Comparison of ENCODE assay signal across 26 cellular contexts in the genomic region with DNA sequence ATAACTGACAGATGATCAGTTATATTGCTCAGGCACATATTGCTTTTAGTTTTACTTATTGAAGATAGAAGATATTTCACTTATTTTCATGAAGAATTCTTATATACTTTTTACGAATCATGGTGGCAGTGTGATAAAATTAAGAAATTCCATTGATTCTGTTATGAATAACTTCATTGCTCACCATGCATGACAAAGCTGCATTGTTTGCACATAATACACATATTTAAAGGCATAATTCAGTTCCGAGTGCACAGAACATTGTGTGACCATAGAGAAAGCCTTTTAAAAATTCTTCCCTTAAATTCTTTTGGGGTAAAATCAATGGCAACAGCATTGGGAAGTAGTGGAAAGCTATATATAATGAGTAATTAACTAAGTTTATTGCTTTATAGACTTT.
"Had no signal": no experiment of that assay in that cellular context is flagged by ENCODE, and none has a peak within 500 bp of the region (broad histone marks: within the 10 kb centered on the region; RNA-seq: fewer than 3 reads in every experiment).

No MANE protein-coding gene starts in this region.

- H3K9ac ChIP-seq: neural progenitor cell had no signal

- H3K4me1 ChIP-seq: body of pancreas, left lung, lower lobe of right lung, neural progenitor cell, spleen had no signal

- H3K27ac Mint-ChIP-seq: activated CD4-positive, alpha-beta T cell treated with anti-CD3 and anti-CD28 coated beads for 36 hours; activated naive CD4-positive, alpha-beta T cell treated with anti-CD3 and anti-CD28 coated beads, Interleukin-2, amount 50 U/mL, for 72 hours; activated T-cell treated with anti-CD3 and anti-CD28 coated beads, Interleukin-2, amount 50 U/mL, for 72 hours; endodermal cell; natural killer cell; neural progenitor cell; stimulated activated naive CD8-positive, alpha-beta T cell treated with anti-CD3 and anti-CD28 coated beads, Interleukin-15, Interleukin-2, amounts not matched to agents 100 ng/mL and 50 ng/mL, for 24 hours; T-helper 2 cell treated with Interferon-gamma antibody and Interleukin-4, amounts not matched to agents 5 μg/mL and 100 μg/mL, for 36 hours had no signal

- H3K36me3 Mint-ChIP-seq: activated naive CD4-positive, alpha-beta T cell treated with anti-CD3 and anti-CD28 coated beads, Interleukin-2, amount 50 U/mL, for 72 hours; natural killer cell; neural progenitor cell had no signal

- H3K4me1 Mint-ChIP-seq: activated CD4-positive, alpha-beta T cell treated with anti-CD3 and anti-CD28 coated beads for 36 hours; natural killer cell; neural progenitor cell had no signal

- H3K4me3 ChIP-seq: body of pancreas, heart left ventricle, left lung, lower lobe of right lung, neural progenitor cell, spleen, thoracic aorta had no signal

- ATAC-seq: activated CD4-positive, alpha-beta T cell treated with anti-CD3 and anti-CD28 coated beads for 36 hours; activated naive CD4-positive, alpha-beta T cell treated with anti-CD3 and anti-CD28 coated beads, Interleukin-2, amount 50 U/mL, for 72 hours; activated T-cell treated with anti-CD3 and anti-CD28 coated beads, Interleukin-2, amount 50 U/mL, for 72 hours; body of pancreas; left lung; lower lobe of right lung; natural killer cell had no signal

- H3K9me3 Mint-ChIP-seq: stimulated activated naive CD8-positive, alpha-beta T cell treated with anti-CD3 and anti-CD28 coated beads, Interleukin-15, Interleukin-2, amounts not matched to agents 100 ng/mL and 50 ng/mL, for 24 hours; T-helper 2 cell treated with Interferon-gamma antibody and Interleukin-4, amounts not matched to agents 5 μg/mL and 100 μg/mL, for 36 hours had no signal

- H3K27ac ChIP-seq: body of pancreas, left lung, lower lobe of right lung, neural progenitor cell, spleen had no signal

- H3K9me3 ChIP-seq: body of pancreas, lower lobe of right lung, thoracic aorta had no signal

- H3K27me3 ChIP-seq: body of pancreas, heart left ventricle, left lung, neural progenitor cell, spleen had no signal

- H3K36me3 ChIP-seq: heart left ventricle, left lung, lower lobe of right lung, neural progenitor cell, spleen, thoracic aorta had no signal

- H3K4me2 ChIP-seq: neural progenitor cell had no signal

- H3K4me3 Mint-ChIP-seq: activated CD4-positive, alpha-beta T cell treated with anti-CD3 and anti-CD28 coated beads for 36 hours; activated T-cell treated with anti-CD3 and anti-CD28 coated beads, Interleukin-2, amount 50 U/mL, for 72 hours; endodermal cell; natural killer cell; neural progenitor cell; stimulated activated naive CD8-positive, alpha-beta T cell treated with anti-CD3 and anti-CD28 coated beads, Interleukin-15, Interleukin-2, amounts not matched to agents 100 ng/mL and 50 ng/mL, for 24 hours; T-helper 2 cell treated with Interferon-gamma antibody and Interleukin-4, amounts not matched to agents 5 μg/mL and 100 μg/mL, for 36 hours had no signal

- DNase-seq: activated CD4-positive, alpha-beta T cell treated with anti-CD3 and anti-CD28 coated beads for 36 hours; activated CD4-positive, alpha-beta T cell treated with anti-CD3 and anti-CD28 coated beads, Interleukin-2, amount 50 U/mL, for 4 hours; activated CD4-positive, CD25-positive, alpha-beta regulatory T cell; activated naive CD4-positive, alpha-beta T cell; activated T-cell treated with anti-CD3 and anti-CD28 coated beads for 4 hours; activated T-cell treated with anti-CD3 and anti-CD28 coated beads, Interleukin-2, amount 50 U/mL, for 72 hours; anterior cingulate cortex; body of pancreas; caudate nucleus; endodermal cell; heart left ventricle; left lung; lower lobe of right lung; mesendoderm; natural killer cell; occipital lobe; posterior cingulate gyrus; right cardiac atrium; spleen; stimulated activated CD4-positive, alpha-beta T cell treated with anti-CD3 and anti-CD28 coated beads, Interleukin-2, amount 100 ng/mL, for 48 hours; T-helper 1 cell had no signal

- H2AFZ ChIP-seq: neural progenitor cell had no signal

- H3K27me3 Mint-ChIP-seq: activated CD4-positive, alpha-beta T cell treated with anti-CD3 and anti-CD28 coated beads for 36 hours; stimulated activated naive CD8-positive, alpha-beta T cell treated with anti-CD3 and anti-CD28 coated beads, Interleukin-15, Interleukin-2, amounts not matched to agents 100 ng/mL and 50 ng/mL, for 24 hours had no signal
